Comparison of ENCODE assay signal across 1 cellular context in the genomic region with DNA sequence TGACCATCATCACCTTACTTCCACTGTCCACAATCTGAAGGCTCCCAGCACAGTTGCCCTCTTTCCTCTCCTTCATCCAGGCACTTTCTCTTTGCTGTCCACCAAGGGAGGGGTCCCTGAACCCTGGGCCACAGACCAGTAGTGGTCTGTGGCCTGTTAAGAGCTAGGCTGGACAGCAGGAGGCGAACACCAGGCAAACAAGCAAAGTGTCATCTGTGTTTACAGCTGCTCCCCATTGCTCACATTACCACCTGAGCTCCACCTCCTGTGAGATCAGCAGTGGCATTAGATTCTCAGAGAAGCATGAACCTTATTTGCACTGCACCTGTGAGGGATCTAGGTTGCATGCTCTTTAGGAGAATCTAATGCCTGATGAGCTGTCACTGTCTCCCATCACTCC.
TF ChIP-seq lines count a peak whose summit lies in the region.

No MANE protein-coding gene starts in this region.

TF ChIP-seq in HepG2, 621 proteins besides CTCF, POLR2A, EP300 and RAD21 (continued from another document):
- TF ChIP-seq ZNF101 (CRISPR knock-in tag; IDR thresholded peaks at IDR 0.05; ENCODE audit: borderline replicate concordance, low read depth) (no peak), ZMYM3 (CRISPR knock-in tag; IDR thresholded peaks at IDR 0.05) (no peak), HDAC6 (IDR thresholded peaks at IDR 0.05; ENCODE audit: low read depth, low read length) (no peak), ZC3H4 (CRISPR knock-in tag; IDR thresholded peaks at IDR 0.05; ENCODE audit: borderline replicate concordance) (no peak), POLR2AphosphoS2 (IDR thresholded peaks at IDR 0.05; ENCODE audit: low read depth, low read length) (no peak), ZNF652 (CRISPR knock-in tag; IDR thresholded peaks at IDR 0.05; ENCODE audit: borderline replicate concordance, low read depth) (no peak)
